In the genomic region with DNA sequence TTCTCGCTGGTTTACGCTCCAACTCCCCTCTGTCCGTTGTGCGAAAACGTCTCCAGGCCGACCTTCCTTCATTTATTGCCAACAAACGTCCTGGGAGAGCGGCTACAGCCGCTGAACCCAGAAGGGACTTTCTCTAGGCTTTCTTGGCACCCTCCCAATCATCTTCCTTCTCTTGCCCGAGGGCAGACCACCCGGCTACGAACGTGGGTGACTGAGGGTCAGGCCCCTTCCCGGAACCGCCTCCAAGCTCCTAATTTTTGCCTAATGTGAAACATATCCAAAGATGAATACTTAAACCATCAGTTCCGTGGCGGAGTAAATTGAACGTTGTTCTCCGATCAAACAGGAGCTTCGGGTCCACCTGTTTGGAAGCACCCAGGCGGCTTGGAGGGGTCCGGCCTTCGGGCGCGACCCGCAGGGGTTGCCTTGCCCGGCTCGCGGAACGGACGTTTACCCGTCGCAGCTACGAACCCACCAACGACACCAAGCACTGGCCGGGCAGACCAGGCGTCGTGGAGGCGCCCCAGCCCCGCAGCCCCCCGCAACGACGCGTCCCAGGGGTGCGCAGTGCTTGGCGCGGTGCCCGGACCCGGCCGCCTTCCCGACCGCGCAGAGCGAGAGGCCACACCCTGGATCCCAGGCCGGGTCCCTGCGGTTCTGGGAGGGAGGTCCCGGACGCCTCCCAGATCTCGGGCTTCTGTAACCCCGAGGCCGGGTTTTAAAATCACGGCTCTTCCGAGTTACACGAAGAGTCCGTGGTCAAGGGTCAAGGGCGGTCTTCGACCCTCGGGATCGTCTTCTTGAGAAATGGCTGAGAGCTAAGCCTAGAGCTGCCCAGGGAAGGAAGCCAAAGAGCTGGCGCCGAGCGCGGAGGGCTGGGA, we compare ENCODE assay signal across 7 cellular contexts. TPM values are rescaled to one million over a fixed set of nuclear protein-coding genes. Genes with fewer than 3 reads are reported as not detected.
DNase-seq lines count a peak whose midpoint lies in the region; ATAC-seq and TF ChIP-seq lines count a peak whose summit lies in the region.
"Not testable (repeated sequence)": the region's sequence is repeated elsewhere in the genome, so short reads cannot be mapped to it uniquely, and the experiment has no call there.

No MANE protein-coding gene starts in this region.

- H2AK5ac ChIP-seq in trophoblast cell (ENCODE audit: low read length), result not testable (repeated sequence)

- not testable (repeated sequence) for TF ChIP-seq CTCF in GM12865 (IDR thresholded peaks at IDR 0.05; ENCODE audit: insufficient read depth, low read depth, low read length, missing control alignments); HEK293 (tag by site-specific recombination; IDR thresholded peaks at IDR 0.05); LNCaP clone FGC (IDR thresholded peaks at IDR 0.05; ENCODE audit: control insufficient read depth, extremely low read depth, insufficient read depth); epithelial cell of esophagus (IDR thresholded peaks at IDR 0.05; ENCODE audit: insufficient read depth, low read depth, low read length, missing control alignments)

- not testable (repeated sequence) for H3K9me3 Mint-ChIP-seq in activated T-cell treated with anti-CD3 and anti-CD28 coated beads, Interleukin-2, amount 50 U/mL, for 72 hours

- H4K91ac ChIP-seq in trophoblast cell (ENCODE audit: low read depth, low read length), result not testable (repeated sequence)

- not testable (repeated sequence) for DNase-seq in GM12865 (ENCODE audit: low read depth); LNCaP clone FGC (ENCODE audit: low read depth); epithelial cell of esophagus (ENCODE audit: low read depth); left colon; trophoblast cell
- peak in 1 of 2 donors; percentile 18 for DNase-seq in activated T-cell treated with anti-CD3 and anti-CD28 coated beads, Interleukin-2, amount 50 U/mL, for 72 hours

- peak overlapping the region; percentile 80 for H3K27ac Mint-ChIP-seq in activated T-cell treated with anti-CD3 and anti-CD28 coated beads, Interleukin-2, amount 50 U/mL, for 72 hours

- H3K79me2 ChIP-seq in trophoblast cell (ENCODE audit: control insufficient read depth, insufficient read depth, low read length, poor library complexity), result not testable (repeated sequence)

- not testable (repeated sequence) for H2BK5ac ChIP-seq in trophoblast cell (ENCODE audit: low read depth, low read length, poor library complexity)

- not testable (repeated sequence) for H3K23ac ChIP-seq in trophoblast cell (ENCODE audit: low read length)

- H4K12ac ChIP-seq in trophoblast cell (ENCODE audit: low read depth, low read length), result not testable (repeated sequence)

- H2BK120ac ChIP-seq in trophoblast cell (ENCODE audit: insufficient read depth, low read length, poor library complexity), result not testable (repeated sequence)

- not testable (repeated sequence) for H2AFZ ChIP-seq in trophoblast cell (ENCODE audit: insufficient read depth, low read length, poor library complexity)

- peak overlapping the region; percentile 74 for H3K4me2 ChIP-seq in trophoblast cell (ENCODE audit: low read length)

- H3K36me3 ChIP-seq in HEK293 (ENCODE audit: control insufficient read depth in 2 of 2, insufficient read depth in 1 of 2, low read length in 2 of 2); trophoblast cell (ENCODE audit: control insufficient read depth in 1 of 2, insufficient read depth in 2 of 2, low read length in 2 of 2): not testable (repeated sequence)

- not testable (repeated sequence) for H3K9me3 ChIP-seq in HEK293 (ENCODE audit: control insufficient read depth, insufficient read depth, low read depth, low read length); trophoblast cell (ENCODE audit: insufficient read depth, low read depth, low read length)

- H2BK12ac ChIP-seq in trophoblast cell (ENCODE audit: low read length), result not testable (repeated sequence)

- H3K18ac ChIP-seq in trophoblast cell (ENCODE audit: low read length), result not testable (repeated sequence)

- peak; percentile 35 to 42 for ATAC-seq in activated T-cell treated with anti-CD3 and anti-CD28 coated beads, Interleukin-2, amount 50 U/mL, for 72 hours (replicated peaks in 1 of 2)
- ATAC-seq in left colon, result peak; percentile 57

- CTCF ChIA-PET in HEK293 (lab: Yijun Ruan, JAX), result not testable (repeated sequence)

- not testable (repeated sequence) for H3K4ac ChIP-seq in trophoblast cell (ENCODE audit: low read depth, low read length)

- not testable (repeated sequence) for H4K8ac ChIP-seq in trophoblast cell (ENCODE audit: low read depth, low read length)

- POLR2A ChIA-PET in HEK293 (lab: Yijun Ruan, JAX), result not testable (repeated sequence)

- not testable (repeated sequence) for H3K27me3 Mint-ChIP-seq in activated T-cell treated with anti-CD3 and anti-CD28 coated beads, Interleukin-2, amount 50 U/mL, for 72 hours (ENCODE audit: low read depth)

- not testable (repeated sequence) for H3K79me1 ChIP-seq in trophoblast cell (ENCODE audit: low read length)

- not testable (repeated sequence) for H3K4me1 Mint-ChIP-seq in activated T-cell treated with anti-CD3 and anti-CD28 coated beads, Interleukin-2, amount 50 U/mL, for 72 hours (ENCODE audit: low read depth)

- WGBS in trophoblast cell (ENCODE audit: extremely low coverage, insufficient coverage, insufficient read length), result no CpG with 5 or more reads among the region's 73 CpGs

- not testable (repeated sequence) for H3K14ac ChIP-seq in trophoblast cell (ENCODE audit: low read length)

- not testable (repeated sequence) for H3K4me1 ChIP-seq in HEK293 (ENCODE audit: control insufficient read depth, insufficient read depth, low read length); trophoblast cell (ENCODE audit: control insufficient read depth in 1 of 2, insufficient read depth in 2 of 2, low read length in 2 of 2)

- peak overlapping the region; percentile 82 to 92 for H3K4me3 Mint-ChIP-seq in activated T-cell treated with anti-CD3 and anti-CD28 coated beads, Interleukin-2, amount 50 U/mL, for 72 hours

- not testable (repeated sequence) for H3K27ac ChIP-seq in HEK293 (ENCODE audit: extremely low read depth, low read depth, low read length); trophoblast cell (ENCODE audit: low read depth, low read length)

- not testable (repeated sequence) for H3K9ac ChIP-seq in trophoblast cell (ENCODE audit: low read length)

- H3K27me3 ChIP-seq in trophoblast cell (ENCODE audit: insufficient read depth, low read length), result peaks cover 19% of the 10 kb centered on the region

- H3K4me3 ChIP-seq in GM12865 (ENCODE audit: low read depth, low read length) (peak overlapping the region; percentile 26; the same call in 1 of the 2 replicates), HEK293 (ENCODE audit: low read depth, low read length) (peak overlapping the region; percentile 40), LNCaP clone FGC (ENCODE audit: low read depth, low read length) (peak overlapping the region; percentile 38), epithelial cell of esophagus (ENCODE audit: low read length) (peak overlapping the region; percentile 8)
- H3K4me3 ChIP-seq in trophoblast cell (ENCODE audit: low read depth, low read length), result not testable (repeated sequence)

- not testable (repeated sequence) for H3K36me3 Mint-ChIP-seq in activated T-cell treated with anti-CD3 and anti-CD28 coated beads, Interleukin-2, amount 50 U/mL, for 72 hours (ENCODE audit: insufficient read depth in 2 of 2)

- intact Hi-C loops in left colon (cut with DNase I, micrococcal nuclease), result not testable (repeated sequence)

TF ChIP-seq in HEK293, 187 proteins besides CTCF, POLR2A, EP300 and RAD21:
- TF ChIP-seq, protein P1, sequence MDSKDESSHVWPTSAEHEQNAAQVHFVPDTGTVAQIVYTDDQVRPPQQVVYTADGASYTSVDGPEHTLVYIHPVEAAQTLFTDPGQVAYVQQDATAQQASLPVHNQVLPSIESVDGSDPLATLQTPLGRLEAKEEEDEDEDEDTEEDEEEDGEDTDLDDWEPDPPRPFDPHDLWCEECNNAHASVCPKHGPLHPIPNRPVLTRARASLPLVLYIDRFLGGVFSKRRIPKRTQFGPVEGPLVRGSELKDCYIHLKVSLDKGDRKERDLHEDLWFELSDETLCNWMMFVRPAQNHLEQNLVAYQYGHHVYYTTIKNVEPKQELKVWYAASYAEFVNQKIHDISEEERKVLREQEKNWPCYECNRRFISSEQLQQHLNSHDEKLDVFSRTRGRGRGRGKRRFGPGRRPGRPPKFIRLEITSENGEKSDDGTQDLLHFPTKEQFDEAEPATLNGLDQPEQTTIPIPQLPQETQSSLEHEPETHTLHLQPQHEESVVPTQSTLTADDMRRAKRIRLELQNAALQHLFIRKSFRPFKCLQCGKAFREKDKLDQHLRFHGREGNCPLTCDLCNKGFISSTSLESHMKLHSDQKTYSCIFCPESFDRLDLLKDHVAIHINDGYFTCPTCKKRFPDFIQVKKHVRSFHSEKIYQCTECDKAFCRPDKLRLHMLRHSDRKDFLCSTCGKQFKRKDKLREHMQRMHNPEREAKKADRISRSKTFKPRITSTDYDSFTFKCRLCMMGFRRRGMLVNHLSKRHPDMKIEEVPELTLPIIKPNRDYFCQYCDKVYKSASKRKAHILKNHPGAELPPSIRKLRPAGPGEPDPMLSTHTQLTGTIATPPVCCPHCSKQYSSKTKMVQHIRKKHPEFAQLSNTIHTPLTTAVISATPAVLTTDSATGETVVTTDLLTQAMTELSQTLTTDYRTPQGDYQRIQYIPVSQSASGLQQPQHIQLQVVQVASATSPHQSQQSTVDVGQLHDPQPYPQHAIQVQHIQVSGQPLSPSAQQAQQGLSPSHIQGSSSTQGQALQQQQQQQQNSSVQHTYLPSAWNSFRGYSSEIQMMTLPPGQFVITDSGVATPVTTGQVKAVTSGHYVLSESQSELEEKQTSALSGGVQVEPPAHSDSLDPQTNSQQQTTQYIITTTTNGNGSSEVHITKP (tag by site-specific recombination; IDR thresholded peaks at IDR 0.05), result peak; percentile 84
- TF ChIP-seq GLIS1 (tag by site-specific recombination; IDR thresholded peaks at IDR 0.05) (peak; percentile 44; the same call in 1 of the 2 replicates), ZNF335 (tag by site-specific recombination; conservative IDR thresholded peaks at IDR 0.05) (peak; percentile 40), ZNF423 (tag by site-specific recombination; IDR thresholded peaks at IDR 0.05) (0 out of 2 replicates have a peak, but pooled peaks have one; percentile 47)

RNA-seq across cellular contexts. Expression of a gene that starts 4.0 kb away (rescaled TPM):
- total RNA-seq in activated T-cell treated with anti-CD3 and anti-CD28 coated beads, Interleukin-2, amount 50 U/mL, for 72 hours, result under 1 TPM in 1 of 2 donors, not detected in 1; 0.12 TPM
- total RNA-seq in left colon, result under 1 TPM; 0.20 to 0.27 TPM
- 0.01 TPM in 1 of 2 replicates, not detected in the other for polyA plus RNA-seq in trophoblast cell (2013)
